12 cellular contexts compared by ENCODE assay signal in genomic region chr16:3317315-3317999, GRCh38. TPM values are rescaled to one million over a fixed set of nuclear protein-coding genes. Genes with fewer than 3 reads are reported as not detected.
DNase-seq lines count a peak whose midpoint lies in the region; ATAC-seq, FAIRE-seq and TF ChIP-seq lines count a peak whose summit lies in the region.
"Had no signal": no experiment of that assay in that cellular context is flagged by ENCODE, and none has a peak within 500 bp of the region (broad histone marks: within the 10 kb centered on the region; RNA-seq: fewer than 3 reads in every experiment).

No MANE protein-coding gene starts in this region.

- TF ChIP-seq POLR2A in HepG2 (IDR thresholded peaks at IDR 0.05; ENCODE audit: insufficient read depth in 1 of 2, low read depth in 2 of 2, low read length in 2 of 2), result no peak
- TF ChIP-seq POLR2A in right lobe of liver (IDR thresholded peaks at IDR 0.05), result no peak
- peak; percentile 16 for TF ChIP-seq POLR2A in erythroblast (IDR thresholded peaks at IDR 0.05; ENCODE audit: low read length)

- WGBS in HepG2 (ENCODE audit: low lambda C conversion rate), result 56% methylated on average over 3 of the region's 3 CpGs
- WGBS in right lobe of liver (ENCODE audit: insufficient coverage, low coverage, low lambda C conversion rate, missing lambda C conversion rate), result 89% methylated on average over 2 of the region's 3 CpGs

- H3K36me3 ChIP-seq in HepG2 (replicated peaks in 1 of 2; ENCODE audit: control insufficient read depth in 1 of 2, insufficient read depth in 2 of 2, low read length in 2 of 2) (no peaks in the 10 kb centered on the region), right lobe of liver (peaks cover 0 to 26% (median 10%) of the 10 kb centered on the region in 4 donors)

- DNase-seq in HepG2 (ENCODE audit: low spot score) (no peak), right lobe of liver (no peak), OCI-M1 (lab: John Stamatoyannopoulos, UW) (peak; percentile 41), erythroblast (lab: John Stamatoyannopoulos, UW) (peak; percentile 30 to 53), type B pancreatic cell (ENCODE audit: extremely low spot score, unreplicated experiment) (no peak), SK-N-DZ (ENCODE audit: low spot score) (no peak)
- DNase-seq in activated CD4-positive, alpha-beta T cell treated with anti-CD3 and anti-CD28 coated beads, Interleukin-2, amount 50 U/mL, for 48 hours, result no peak
- DNase-seq: activated CD4-positive, alpha-beta T cell treated with anti-CD3 and anti-CD28 coated beads, Interleukin-2, amount 10 ng/mL, durations not matched to agents 24 days and 14 days; brain microvascular endothelial cell; T-cell had no signal

- no peak for ATAC-seq in HepG2
- ATAC-seq in right lobe of liver, result no peak
- no peak for ATAC-seq in GM19455 (IDR thresholded peaks at IDR 0.05; ENCODE audit: unreplicated experiment)
- ATAC-seq: T-cell had no signal

- TF ChIP-seq EP300 in HepG2 (IDR thresholded peaks at IDR 0.05; ENCODE audit: low read depth in 2 of 2, low read length in 2 of 2) (no peak), HepG2 (CRISPR knock-in tag; IDR thresholded peaks at IDR 0.05; ENCODE audit: borderline replicate concordance) (no peak)

- H3K36me3 Mint-ChIP-seq in type B pancreatic cell, result peaks cover 69% of the 10 kb centered on the region

- no TSS peak for BruUV-seq in HepG2 (replicated peaks; lab: Mats Ljungman, UMichigan)

- no peaks in the 10 kb centered on the region for H3K27me3 Mint-ChIP-seq in type B pancreatic cell
- H3K27me3 Mint-ChIP-seq: activated CD4-positive, alpha-beta T cell treated with anti-CD3 and anti-CD28 coated beads, Interleukin-2, amount 10 ng/mL, durations not matched to agents 24 days and 14 days; T-cell had no signal

- no peaks in the 10 kb centered on the region for H3K79me2 ChIP-seq in HepG2 (ENCODE audit: insufficient read depth, low read length)

- TF ChIP-seq CTCF in HepG2 (CRISPR knock-in tag; IDR thresholded peaks at IDR 0.05) (no peak), right lobe of liver (IDR thresholded peaks at IDR 0.05) (no peak), type B pancreatic cell (conservative IDR thresholded peaks at IDR 0.05) (no peak)

- H3K4me1 ChIP-seq in HepG2 (ENCODE audit: insufficient read depth, low read length) (peaks cover 16% of the 10 kb centered on the region), right lobe of liver (no peaks in the 10 kb centered on the region)

- peaks cover 54% of the 10 kb centered on the region for H3K9me3 Mint-ChIP-seq in type B pancreatic cell

- no peaks in the 10 kb centered on the region for H3K4me1 Mint-ChIP-seq in type B pancreatic cell (ENCODE audit: unreplicated experiment)
- H3K4me1 Mint-ChIP-seq: activated CD4-positive, alpha-beta T cell treated with anti-CD3 and anti-CD28 coated beads, Interleukin-2, amount 10 ng/mL, durations not matched to agents 24 days and 14 days; T-cell had no signal

- no peak overlapping the region for H3K27ac Mint-ChIP-seq in type B pancreatic cell
- H3K27ac Mint-ChIP-seq: activated CD4-positive, alpha-beta T cell treated with anti-CD3 and anti-CD28 coated beads, Interleukin-2, amount 10 ng/mL, durations not matched to agents 24 days and 14 days; T-cell had no signal

- CTCF ChIA-PET in HepG2 (lab: Yijun Ruan, JAX; ENCODE audit: low intra/inter-chr PET ratio, low total read pairs), result no interaction called here

- FAIRE-seq in HepG2 (lab: Jason Lieb, UNC), result no peak

- no peaks in the 10 kb centered on the region for H3K9me3 ChIP-seq in HepG2 (ENCODE audit: low read length)
- H3K9me3 ChIP-seq in right lobe of liver, result peaks cover 0 to 71% (median 39%) of the 10 kb centered on the region in 4 donors

- H3K4me3 ChIP-seq in HepG2 (replicated peaks in 1 of 3; ENCODE audit: insufficient read depth in 1 of 3, low read depth in 2 of 3, low read length in 3 of 3) (no peak overlapping the region), right lobe of liver (no peak overlapping the region)

- no peaks in the 10 kb centered on the region for H3K27me3 ChIP-seq in HepG2 (ENCODE audit: control insufficient read depth in 1 of 2, insufficient read depth in 2 of 2, low read length in 2 of 2)
- H3K27me3 ChIP-seq in right lobe of liver, result no peaks in the 10 kb centered on the region
- H3K27me3 ChIP-seq: brain microvascular endothelial cell had no signal

- H3K4me3 Mint-ChIP-seq in type B pancreatic cell, result peak overlapping the region; percentile 23
- H3K4me3 Mint-ChIP-seq: activated CD4-positive, alpha-beta T cell treated with anti-CD3 and anti-CD28 coated beads, Interleukin-2, amount 10 ng/mL, durations not matched to agents 24 days and 14 days; T-cell had no signal

- in situ Hi-C loops in HepG2 (cut with HindIII; ENCODE audit: extremely low pct_ligation_motif_present, low pct_unique_long_range_greater_than_20kb), result no loop called here

- no peak for TF ChIP-seq RAD21 in HepG2 (CRISPR knock-in tag; IDR thresholded peaks at IDR 0.05)

- POLR2A ChIA-PET in HepG2 (lab: Yijun Ruan, JAX), result interaction anchor here (0.9 kb wide), 1 partner anchor 47 kb away, joined by 3 read pairs; no protein-coding TSS in a partner anchor

- no peak overlapping the region for H3K27ac ChIP-seq in HepG2 (ENCODE audit: extremely low read length, insufficient read depth, low read length)
- H3K27ac ChIP-seq in right lobe of liver, result no peak overlapping the region
- H3K27ac ChIP-seq: brain microvascular endothelial cell had no signal

- no peak overlapping the region for H2AFZ ChIP-seq in HepG2 (ENCODE audit: low read length)

- H4K20me1 ChIP-seq in HepG2 (ENCODE audit: insufficient read depth, low read length), result no peaks in the 10 kb centered on the region

- H3K4me2 ChIP-seq in HepG2 (ENCODE audit: low read depth, low read length), result no peak overlapping the region

- intact Hi-C loops in HepG2 (cut with micrococcal nuclease; ENCODE audit: unreplicated experiment), result no loop called here
- intact Hi-C loops in right lobe of liver (cut with DNase I), result no loop called here

- no peak overlapping the region for H3K9ac ChIP-seq in HepG2 (ENCODE audit: insufficient read depth, low read depth, low read length)

RNA-seq across cellular contexts. Expression of gene ZNF75A, which starts 12.2 kb away (rescaled TPM):
- 1.3 and 2.1 TPM in 2 replicates for total RNA-seq in HepG2 (2016; rRNA removed; fragmentation: Illumina TruSeq; extraction: Trizol)
- total RNA-seq in HepG2 (2016; cell fraction: cytosol; rRNA removed; fragmentation: Illumina TruSeq; extraction: Trizol; ENCODE audit: low read depth), result 1.1 TPM in 2 replicates
- total RNA-seq in HepG2 (2016; cell fraction: insoluble cytoplasmic fraction; rRNA removed; fragmentation: Illumina TruSeq; extraction: Trizol), result 1.2 and 2.0 TPM in 2 replicates
- 0.31 and 0.77 TPM in 2 replicates for total RNA-seq in HepG2 (2016; cell fraction: membrane; rRNA removed; fragmentation: Illumina TruSeq; extraction: Trizol)
- total RNA-seq in HepG2 (2016; cell fraction: nucleus; rRNA removed; fragmentation: Illumina TruSeq; extraction: Trizol), result 4.0 and 4.9 TPM in 2 replicates
- 1.4 and 2.0 TPM in 2 replicates for polyA plus RNA-seq in HepG2 (2011; rRNA removed)
- polyA plus RNA-seq in HepG2 (2011; cell fraction: cytosol; rRNA removed), result 0.43 and 0.59 TPM in 2 replicates
- 3.0 and 4.0 TPM in 2 replicates for polyA plus RNA-seq in HepG2 (2011; cell fraction: nucleus; rRNA removed)
- polyA plus RNA-seq in HepG2 (2012), result 2.2 and 2.8 TPM in 2 replicates
- 0.19 and 0.28 TPM in 2 replicates for polyA plus RNA-seq in HepG2 (2016; cell fraction: cytosol; fragmentation: Illumina TruSeq; extraction: Trizol; ENCODE audit: low read depth)
- polyA plus RNA-seq in HepG2 (2016; cell fraction: insoluble cytoplasmic fraction; fragmentation: Illumina TruSeq; extraction: Trizol; ENCODE audit: low read depth), result 0.53 and 0.94 TPM in 2 replicates
- 0.18 and 0.56 TPM in 2 replicates for polyA plus RNA-seq in HepG2 (2016; cell fraction: membrane; fragmentation: Illumina TruSeq; extraction: Trizol; ENCODE audit: low read depth)
- 7.5 and 9.8 TPM in 2 replicates for polyA plus RNA-seq in HepG2 (2016; cell fraction: nucleus; fragmentation: Illumina TruSeq; extraction: Trizol; ENCODE audit: insufficient read depth, low read depth)
- polyA minus RNA-seq in HepG2 (2011; rRNA and poly(A)+ RNA removed; ENCODE audit: low replicate concordance), result 1.4 and 8.3 TPM in 2 replicates
- polyA minus RNA-seq in HepG2 (2011; cell fraction: cytosol; rRNA and poly(A)+ RNA removed), result 0.40 and 0.70 TPM in 2 replicates
- polyA minus RNA-seq in HepG2 (2011; cell fraction: nucleus; rRNA and poly(A)+ RNA removed), result 8.1 and 9.4 TPM in 2 replicates
- 10 to 100 TPM in 4 of 6 experiments, 1 to 10 TPM in 2; 7.5 to 11.5 (median 10.5) TPM for total RNA-seq in right lobe of liver
- 41.2 and 50.8 TPM in 2 replicates for total RNA-seq in type B pancreatic cell (ENCODE audit: low replicate concordance)
- 30.6 and 35.1 TPM in 2 replicates for polyA plus RNA-seq in SK-N-DZ (2014; cell fraction: cytosol; rRNA removed)
- 34.6 and 41.7 TPM in 2 replicates for polyA plus RNA-seq in SK-N-DZ (2014; cell fraction: nucleus; rRNA removed)

RNA-seq across cellular contexts. Expression of gene TIGD7, which starts 12.2 kb away (rescaled TPM):
- not detected in 2 replicates for total RNA-seq in HepG2 (2016; rRNA removed; fragmentation: Illumina TruSeq; extraction: Trizol)
- total RNA-seq in HepG2 (2016; cell fraction: cytosol; rRNA removed; fragmentation: Illumina TruSeq; extraction: Trizol; ENCODE audit: low read depth), result not detected in 2 replicates
- total RNA-seq in HepG2 (2016; cell fraction: insoluble cytoplasmic fraction; rRNA removed; fragmentation: Illumina TruSeq; extraction: Trizol), result not detected in 2 replicates
- not detected in 2 replicates for total RNA-seq in HepG2 (2016; cell fraction: membrane; rRNA removed; fragmentation: Illumina TruSeq; extraction: Trizol)
- total RNA-seq in HepG2 (2016; cell fraction: nucleus; rRNA removed; fragmentation: Illumina TruSeq; extraction: Trizol), result not detected in 2 replicates
- not detected in 2 replicates for polyA plus RNA-seq in HepG2 (2011; rRNA removed)
- polyA plus RNA-seq in HepG2 (2011; cell fraction: cytosol; rRNA removed), result not detected in 2 replicates
- not detected in 2 replicates for polyA plus RNA-seq in HepG2 (2011; cell fraction: nucleus; rRNA removed)
- polyA plus RNA-seq in HepG2 (2012), result 0.63 and 0.88 TPM in 2 replicates
- not detected in 2 replicates for polyA plus RNA-seq in HepG2 (2016; cell fraction: cytosol; fragmentation: Illumina TruSeq; extraction: Trizol; ENCODE audit: low read depth)
- polyA plus RNA-seq in HepG2 (2016; cell fraction: insoluble cytoplasmic fraction; fragmentation: Illumina TruSeq; extraction: Trizol; ENCODE audit: low read depth), result not detected in 2 replicates
- not detected in 2 replicates for polyA plus RNA-seq in HepG2 (2016; cell fraction: membrane; fragmentation: Illumina TruSeq; extraction: Trizol; ENCODE audit: low read depth)
- not detected in 2 replicates for polyA plus RNA-seq in HepG2 (2016; cell fraction: nucleus; fragmentation: Illumina TruSeq; extraction: Trizol; ENCODE audit: insufficient read depth, low read depth)
- 0.08 and 2.2 TPM in 2 replicates for polyA minus RNA-seq in HepG2 (2011; rRNA and poly(A)+ RNA removed; ENCODE audit: low replicate concordance)
- not detected in 2 replicates for polyA minus RNA-seq in HepG2 (2011; cell fraction: cytosol; rRNA and poly(A)+ RNA removed)
- not detected in 2 replicates for polyA minus RNA-seq in HepG2 (2011; cell fraction: nucleus; rRNA and poly(A)+ RNA removed)
- total RNA-seq in right lobe of liver, result 1 to 10 TPM in 4 of 6 experiments, under 1 TPM in 2; 0.56 to 1.9 (median 1.7) TPM
- 5.4 and 9.4 TPM in 2 replicates for total RNA-seq in type B pancreatic cell (ENCODE audit: low replicate concordance)
- 9.6 and 10.4 TPM in 2 replicates for polyA plus RNA-seq in SK-N-DZ (2014; cell fraction: cytosol; rRNA removed)
- polyA plus RNA-seq in SK-N-DZ (2014; cell fraction: nucleus; rRNA removed), result 7.1 and 7.9 TPM in 2 replicates

RNA-seq across cellular contexts. Expression of gene ZNF263, which starts 34.2 kb away (rescaled TPM):
- total RNA-seq in HepG2 (2016; rRNA removed; fragmentation: Illumina TruSeq; extraction: Trizol) (40.3 and 41.2 TPM in 2 replicates), right lobe of liver (10 to 100 TPM in 5 of 6 experiments, 1 to 10 TPM in 1; 7.1 to 13.9 (median 11.0) TPM), type B pancreatic cell (ENCODE audit: low replicate concordance) (27.7 and 38.6 TPM in 2 replicates)
- total RNA-seq in HepG2 (2016; cell fraction: cytosol; rRNA removed; fragmentation: Illumina TruSeq; extraction: Trizol; ENCODE audit: low read depth), result 5.3 TPM in 2 replicates
- 37.2 and 40.1 TPM in 2 replicates for total RNA-seq in HepG2 (2016; cell fraction: insoluble cytoplasmic fraction; rRNA removed; fragmentation: Illumina TruSeq; extraction: Trizol)
- 18.8 and 22.5 TPM in 2 replicates for total RNA-seq in HepG2 (2016; cell fraction: membrane; rRNA removed; fragmentation: Illumina TruSeq; extraction: Trizol)
- 32.1 and 42.1 TPM in 2 replicates for total RNA-seq in HepG2 (2016; cell fraction: nucleus; rRNA removed; fragmentation: Illumina TruSeq; extraction: Trizol)
- 10.2 and 14.7 TPM in 2 replicates for polyA plus RNA-seq in HepG2 (2011; rRNA removed)
- 11.3 and 11.7 TPM in 2 replicates for polyA plus RNA-seq in HepG2 (2011; cell fraction: cytosol; rRNA removed)
- 31.7 and 37.4 TPM in 2 replicates for polyA plus RNA-seq in HepG2 (2011; cell fraction: nucleus; rRNA removed)
- 19.6 and 24.4 TPM in 2 replicates for polyA plus RNA-seq in HepG2 (2012)
- polyA plus RNA-seq in HepG2 (2016; cell fraction: cytosol; fragmentation: Illumina TruSeq; extraction: Trizol; ENCODE audit: low read depth), result 2.7 TPM in 2 replicates
- polyA plus RNA-seq in HepG2 (2016; cell fraction: insoluble cytoplasmic fraction; fragmentation: Illumina TruSeq; extraction: Trizol; ENCODE audit: low read depth), result 30.0 and 30.7 TPM in 2 replicates
- 9.5 and 9.9 TPM in 2 replicates for polyA plus RNA-seq in HepG2 (2016; cell fraction: membrane; fragmentation: Illumina TruSeq; extraction: Trizol; ENCODE audit: low read depth)
- 40.2 and 42.2 TPM in 2 replicates for polyA plus RNA-seq in HepG2 (2016; cell fraction: nucleus; fragmentation: Illumina TruSeq; extraction: Trizol; ENCODE audit: insufficient read depth, low read depth)
- 17.4 and 17.7 TPM in 2 replicates for polyA minus RNA-seq in HepG2 (2011; rRNA and poly(A)+ RNA removed; ENCODE audit: low replicate concordance)
- 10.1 and 13.1 TPM in 2 replicates for polyA minus RNA-seq in HepG2 (2011; cell fraction: cytosol; rRNA and poly(A)+ RNA removed)
- 38.5 and 50.5 TPM in 2 replicates for polyA minus RNA-seq in HepG2 (2011; cell fraction: nucleus; rRNA and poly(A)+ RNA removed)
- 84.0 and 94.6 TPM in 2 replicates for polyA plus RNA-seq in SK-N-DZ (2014; cell fraction: cytosol; rRNA removed)
- polyA plus RNA-seq in SK-N-DZ (2014; cell fraction: nucleus; rRNA removed), result 95.6 and 96.7 TPM in 2 replicates

RNA-seq across cellular contexts. Expression of gene OR2C1, which starts 38.2 kb away (rescaled TPM):
- total RNA-seq in HepG2 (2016; rRNA removed; fragmentation: Illumina TruSeq; extraction: Trizol) (not detected in 2 replicates), right lobe of liver (under 1 TPM in 1 of 6 experiments, not detected in 5; 0.49 TPM), type B pancreatic cell (ENCODE audit: low replicate concordance) (0.22 TPM in 1 of 2 replicates, not detected in the other)
- total RNA-seq in HepG2 (2016; cell fraction: cytosol; rRNA removed; fragmentation: Illumina TruSeq; extraction: Trizol; ENCODE audit: low read depth), result not detected in 2 replicates
- total RNA-seq in HepG2 (2016; cell fraction: insoluble cytoplasmic fraction; rRNA removed; fragmentation: Illumina TruSeq; extraction: Trizol), result not detected in 2 replicates
- total RNA-seq in HepG2 (2016; cell fraction: membrane; rRNA removed; fragmentation: Illumina TruSeq; extraction: Trizol), result not detected in 2 replicates
- total RNA-seq in HepG2 (2016; cell fraction: nucleus; rRNA removed; fragmentation: Illumina TruSeq; extraction: Trizol), result not detected in 2 replicates
- polyA plus RNA-seq in HepG2 (2011; rRNA removed), result not detected in 2 replicates
- polyA plus RNA-seq in HepG2 (2011; cell fraction: cytosol; rRNA removed), result not detected in 2 replicates
- not detected in 2 replicates for polyA plus RNA-seq in HepG2 (2011; cell fraction: nucleus; rRNA removed)
- not detected in 2 replicates for polyA plus RNA-seq in HepG2 (2012)
- polyA plus RNA-seq in HepG2 (2016; cell fraction: cytosol; fragmentation: Illumina TruSeq; extraction: Trizol; ENCODE audit: low read depth), result not detected in 2 replicates
- polyA plus RNA-seq in HepG2 (2016; cell fraction: insoluble cytoplasmic fraction; fragmentation: Illumina TruSeq; extraction: Trizol; ENCODE audit: low read depth), result not detected in 2 replicates
- polyA plus RNA-seq in HepG2 (2016; cell fraction: membrane; fragmentation: Illumina TruSeq; extraction: Trizol; ENCODE audit: low read depth), result not detected in 2 replicates
- polyA plus RNA-seq in HepG2 (2016; cell fraction: nucleus; fragmentation: Illumina TruSeq; extraction: Trizol; ENCODE audit: insufficient read depth, low read depth), result not detected in 2 replicates
- 0.09 TPM in 1 of 2 replicates, not detected in the other for polyA minus RNA-seq in HepG2 (2011; rRNA and poly(A)+ RNA removed; ENCODE audit: low replicate concordance)
- polyA minus RNA-seq in HepG2 (2011; cell fraction: cytosol; rRNA and poly(A)+ RNA removed), result not detected in 2 replicates
- not detected in 2 replicates for polyA minus RNA-seq in HepG2 (2011; cell fraction: nucleus; rRNA and poly(A)+ RNA removed)
- 0.20 TPM in 1 of 2 replicates, not detected in the other for polyA plus RNA-seq in SK-N-DZ (2014; cell fraction: cytosol; rRNA removed)
- polyA plus RNA-seq in SK-N-DZ (2014; cell fraction: nucleus; rRNA removed), result not detected in 2 replicates
- total RNA-seq: activated CD4-positive, alpha-beta T cell treated with anti-CD3 and anti-CD28 coated beads, Interleukin-2, amount 10 ng/mL, durations not matched to agents 24 days and 14 days; epithelial cell of proximal tubule had no signal

Comparison
In these comparisons a context has a peak if more than half of its experiments do, and no peak if none do; other contexts are left out.
1. DNase-seq: peak in OCI-M1 (single experiment) and erythroblast (2 of 2); none in HepG2 (single experiment), right lobe of liver (0 of 3), type B pancreatic cell (single experiment), activated CD4-positive, alpha-beta T cell treated with anti-CD3 and anti-CD28 coated beads, Interleukin-2, amount 50 U/mL, for 48 hours (0 of 2) and SK-N-DZ (single experiment).